Comparison of ENCODE assay signal across 8 cellular contexts in genomic region chr21:42337830-42338729, GRCh38. TPM values are rescaled to one million over a fixed set of nuclear protein-coding genes. Genes with fewer than 3 reads are reported as not detected.
DNase-seq lines count a peak whose midpoint lies in the region; ATAC-seq, FAIRE-seq and TF ChIP-seq lines count a peak whose summit lies in the region.

No MANE protein-coding gene starts in this region.

- peak; percentile 38 to 43; a peak in 4 of 5 replicates for TF ChIP-seq RAD21 in A549 (conservative IDR thresholded peaks at IDR 0.05 in 1 of 2, IDR thresholded peaks at IDR 0.05 in 1 of 2)

- intact Hi-C loops in activated CD4-positive, alpha-beta T cell treated with anti-CD3 and anti-CD28 coated beads, Interleukin-2, amount 10 ng/mL, durations not matched to agents 24 days and 14 days (cut with micrococcal nuclease) = loop anchor here (1.0 kb wide), 1 partner anchor 112 kb away; no protein-coding TSS in a partner anchor
- intact Hi-C loops in lower leg skin (cut with DNase I; ENCODE audit: low total_unique reads) = no loop called here

- CTCF ChIA-PET in A549 (lab: Yijun Ruan, JAX) = interaction anchor here (0.5 to 3.0 kb wide), 21 partner anchors 9 to 1157 kb away, joined by 3 to 14 read pairs (median 4); no protein-coding TSS in a partner anchor

- peak; percentile 5 to 65 for DNase-seq in A549 (ENCODE audit: low read depth in 1 of 2, low spot score in 1 of 2)
- peak; percentile 94 for DNase-seq in GM23338 (ENCODE audit: low spot score)
- peak; percentile 37 for DNase-seq in NCI-H460 (ENCODE audit: extremely low read depth, low read depth)
- DNase-seq in activated CD4-positive, alpha-beta T cell treated with anti-CD3 and anti-CD28 coated beads, Interleukin-2, amount 10 ng/mL, durations not matched to agents 24 days and 14 days = peak; percentile 94
- DNase-seq in coronary artery (ENCODE audit: low spot score) = peak; percentile 53
- DNase-seq in lower leg skin (ENCODE audit: low spot score in 2 of 2) = peak; percentile 57 to 93
- DNase-seq in stimulated activated CD8-positive, alpha-beta memory T cell treated with anti-CD3 and anti-CD28 coated beads, Interleukin-12 subunit alpha, Interleukin-12 subunit beta, amount 100 ng/mL, for 1 hour (ENCODE audit: low read depth) = peak; percentile 81

- H3K9me2 ChIP-seq in GM23338 (ENCODE audit: insufficient read depth) = no peaks in the 10 kb centered on the region

- H2AFZ ChIP-seq in GM23338 = peak overlapping the region; percentile 61

- no peak for TF ChIP-seq POLR2A in A549 (IDR thresholded peaks at IDR 0.05; ENCODE audit: low read length)
- TF ChIP-seq POLR2A in lower leg skin (IDR thresholded peaks at IDR 0.05) = no peak

- no peak for FAIRE-seq in A549 (lab: Jason Lieb, UNC)

- H3K79me2 ChIP-seq in GM23338 (replicated peaks; ENCODE audit: insufficient read depth) = no peaks in the 10 kb centered on the region

- peak; percentile 70 to 88; a peak in 5 of 6 replicates for ATAC-seq in A549
- peak; percentile 89 for ATAC-seq in GM23338
- no peak for ATAC-seq in GM21447 (IDR thresholded peaks at IDR 0.05; ENCODE audit: unreplicated experiment)

- peaks cover 14% of the 10 kb centered on the region for H3K27me3 Mint-ChIP-seq in GM23338 (ENCODE audit: insufficient read depth, low read depth, poor library complexity)
- H3K27me3 Mint-ChIP-seq in activated CD4-positive, alpha-beta T cell treated with anti-CD3 and anti-CD28 coated beads, Interleukin-2, amount 10 ng/mL, durations not matched to agents 24 days and 14 days = peaks cover 15% of the 10 kb centered on the region

- no peak overlapping the region for H3K27ac ChIP-seq in A549
- H3K27ac ChIP-seq in GM23338 (ENCODE audit: low read depth) = no peak overlapping the region; the same call in 1 of the 2 replicates
- no peak overlapping the region for H3K27ac ChIP-seq in coronary artery

- no peaks in the 10 kb centered on the region for H3K4me1 ChIP-seq in A549
- H3K4me1 ChIP-seq in GM23338 (ENCODE audit: insufficient read depth) = peaks cover 14% of the 10 kb centered on the region; the same call in 1 of the 2 replicates

- no peak for TF ChIP-seq EP300 in A549 (IDR thresholded peaks at IDR 0.05)

- H4K20me1 ChIP-seq in GM23338 (replicated peaks; ENCODE audit: insufficient read depth) = no peaks in the 10 kb centered on the region

- H3F3A ChIP-seq in GM23338 (replicated peaks; ENCODE audit: low read depth) = no peaks in the 10 kb centered on the region; the same call in 1 of the 2 replicates

- H3K4me3 Mint-ChIP-seq in GM23338 = 0 out of 3 replicates have a peak overlapping the region, but pooled peaks have one; percentile 24
- H3K4me3 Mint-ChIP-seq in activated CD4-positive, alpha-beta T cell treated with anti-CD3 and anti-CD28 coated beads, Interleukin-2, amount 10 ng/mL, durations not matched to agents 24 days and 14 days = no peak overlapping the region

- peak overlapping the region; percentile 85 for H3K27ac Mint-ChIP-seq in GM23338
- no peak overlapping the region for H3K27ac Mint-ChIP-seq in activated CD4-positive, alpha-beta T cell treated with anti-CD3 and anti-CD28 coated beads, Interleukin-2, amount 10 ng/mL, durations not matched to agents 24 days and 14 days

- TF ChIP-seq CTCF in A549 (IDR thresholded peaks at IDR 0.05) (peak; percentile 43), GM23338 (conservative IDR thresholded peaks at IDR 0.05; ENCODE audit: low read depth in 2 of 2) (peak; percentile 75 to 83), coronary artery (IDR thresholded peaks at IDR 0.05) (no peak), lower leg skin (IDR thresholded peaks at IDR 0.05) (peak in 1 of 3 donors; percentile 15)

- H3K9me3 Mint-ChIP-seq in GM23338 = no peaks in the 10 kb centered on the region
- H3K9me3 Mint-ChIP-seq in activated CD4-positive, alpha-beta T cell treated with anti-CD3 and anti-CD28 coated beads, Interleukin-2, amount 10 ng/mL, durations not matched to agents 24 days and 14 days = no peaks in the 10 kb centered on the region

- peaks cover 32% of the 10 kb centered on the region; the same call in 2 of the 3 replicates for H3K4me1 Mint-ChIP-seq in GM23338
- peaks cover 8% of the 10 kb centered on the region for H3K4me1 Mint-ChIP-seq in activated CD4-positive, alpha-beta T cell treated with anti-CD3 and anti-CD28 coated beads, Interleukin-2, amount 10 ng/mL, durations not matched to agents 24 days and 14 days

- POLR2A ChIA-PET in A549 (lab: Yijun Ruan, JAX) = no interaction called here

- H3K9me3 ChIP-seq in A549 = no peaks in the 10 kb centered on the region

- no peaks in the 10 kb centered on the region for H3K36me3 Mint-ChIP-seq in GM23338 (ENCODE audit: low read depth)
- no peaks in the 10 kb centered on the region for H3K36me3 Mint-ChIP-seq in activated CD4-positive, alpha-beta T cell treated with anti-CD3 and anti-CD28 coated beads, Interleukin-2, amount 10 ng/mL, durations not matched to agents 24 days and 14 days (ENCODE audit: low read depth)

- H3K4me3 ChIP-seq in A549 = no peak overlapping the region
- H3K4me3 ChIP-seq in GM23338 = no peak overlapping the region
- no peak overlapping the region for H3K4me3 ChIP-seq in coronary artery
- H3K4me3 ChIP-seq in lower leg skin (ENCODE audit: low read depth, poor library complexity, severe bottlenecking) = no peak overlapping the region

- 35% methylated on average over 22 of the region's 23 CpGs for WGBS in A549 (ENCODE audit: missing lambda C conversion rate)
- WGBS in lower leg skin, 2 donors = 31 to 40% methylated on average over 21 to 23 of the region's 23 CpGs

- no peaks in the 10 kb centered on the region for H3K27me3 ChIP-seq in GM23338 (ENCODE audit: insufficient read depth)

- H3K4me2 ChIP-seq in A549 = peak overlapping the region; percentile 48; the same call in 2 of the 3 replicates
- H3K4me2 ChIP-seq in GM23338 = 0 out of 2 replicates have a peak overlapping the region, but pooled peaks have one; percentile 17

- H3K36me3 ChIP-seq in GM23338 (ENCODE audit: insufficient read depth) = no peaks in the 10 kb centered on the region

TF ChIP-seq in A549, 52 proteins besides CTCF, POLR2A, EP300 and RAD21 (continues in another document):
- no peak for TF ChIP-seq HEYL (CRISPR knock-in tag; IDR thresholded peaks at IDR 0.05)

RNA-seq across cellular contexts. Expression of gene TFF2, which starts 12.7 kb away (rescaled TPM):
- polyA plus RNA-seq in A549 (2011; rRNA removed) (not detected in 2 replicates), A549 (2017; fragmentation: RNase III; extraction: RNeasy Plus Mini Kit Qiagen cat#74134 plus additional on column Dnase treatment) (not detected in 3 replicates), GM23338 (2016; fragmentation: Nextera tagmentation; extraction: Ambion mirVana) (not detected in 2 replicates)
- polyA plus RNA-seq in A549 (2012; cell fraction: cytosol; rRNA removed) = not detected in 2 replicates
- not detected in 2 replicates for polyA plus RNA-seq in A549 (2012; cell fraction: nucleus; rRNA removed)
- polyA minus RNA-seq in A549 (2011; rRNA and poly(A)+ RNA removed) = not detected in 2 replicates
- total RNA-seq in GM23338 (2014; rRNA removed; shearing (Covaris generic)) = not detected in 2 replicates
- not detected in 2 replicates for total RNA-seq in NCI-H460 (2014; rRNA removed; shearing (Covaris generic))
- polyA plus RNA-seq in NCI-H460 (2014; cell fraction: nucleus; rRNA removed) = not detected in 2 replicates
- not detected in 2 replicates for total RNA-seq in activated CD4-positive, alpha-beta T cell treated with anti-CD3 and anti-CD28 coated beads, Interleukin-2, amount 10 ng/mL, durations not matched to agents 24 days and 14 days
- not detected for total RNA-seq in lower leg skin

RNA-seq across cellular contexts. Expression of gene TFF3, which starts 22.9 kb away (rescaled TPM):
- 0.33 and 0.43 TPM in 2 replicates for polyA plus RNA-seq in A549 (2011; rRNA removed)
- 0.04 TPM in 1 of 2 replicates, not detected in the other for polyA plus RNA-seq in A549 (2012; cell fraction: cytosol; rRNA removed)
- not detected in 2 replicates for polyA plus RNA-seq in A549 (2012; cell fraction: nucleus; rRNA removed)
- not detected in 3 replicates for polyA plus RNA-seq in A549 (2017; fragmentation: RNase III; extraction: RNeasy Plus Mini Kit Qiagen cat#74134 plus additional on column Dnase treatment)
- 0.21 TPM in 1 of 2 replicates, not detected in the other for polyA minus RNA-seq in A549 (2011; rRNA and poly(A)+ RNA removed)
- 1.2 TPM in 1 of 2 replicates, not detected in the other for total RNA-seq in GM23338 (2014; rRNA removed; shearing (Covaris generic))
- polyA plus RNA-seq in GM23338 (2016; fragmentation: Nextera tagmentation; extraction: Ambion mirVana) = 3.1 and 3.3 TPM in 2 replicates
- total RNA-seq in NCI-H460 (2014; rRNA removed; shearing (Covaris generic)) = not detected in 2 replicates
- not detected in 2 replicates for polyA plus RNA-seq in NCI-H460 (2014; cell fraction: nucleus; rRNA removed)
- total RNA-seq in activated CD4-positive, alpha-beta T cell treated with anti-CD3 and anti-CD28 coated beads, Interleukin-2, amount 10 ng/mL, durations not matched to agents 24 days and 14 days = not detected in 2 replicates
- 10 to 100 TPM in 1 of 4 donors, 1 to 10 TPM in 3; 3.6 to 16.8 (median 8.7) TPM for total RNA-seq in lower leg skin

RNA-seq across cellular contexts. Expression of gene TFF1, which starts 28.3 kb away (rescaled TPM):
- polyA plus RNA-seq in A549 (2011; rRNA removed) (5.8 and 12.8 TPM in 2 replicates), A549 (2017; fragmentation: RNase III; extraction: RNeasy Plus Mini Kit Qiagen cat#74134 plus additional on column Dnase treatment) (0.64 to 1.4 TPM (median 1.0 TPM) in 3 replicates), GM23338 (2016; fragmentation: Nextera tagmentation; extraction: Ambion mirVana) (not detected in 2 replicates)
- polyA plus RNA-seq in A549 (2012; cell fraction: cytosol; rRNA removed) = 12.0 and 12.3 TPM in 2 replicates
- 8.1 and 10.9 TPM in 2 replicates for polyA plus RNA-seq in A549 (2012; cell fraction: nucleus; rRNA removed)
- 2.5 and 8.2 TPM in 2 replicates for polyA minus RNA-seq in A549 (2011; rRNA and poly(A)+ RNA removed)
- total RNA-seq in GM23338 (2014; rRNA removed; shearing (Covaris generic)) = not detected in 2 replicates
- not detected in 2 replicates for total RNA-seq in NCI-H460 (2014; rRNA removed; shearing (Covaris generic))
- polyA plus RNA-seq in NCI-H460 (2014; cell fraction: nucleus; rRNA removed) = not detected in 2 replicates
- not detected in 2 replicates for total RNA-seq in activated CD4-positive, alpha-beta T cell treated with anti-CD3 and anti-CD28 coated beads, Interleukin-2, amount 10 ng/mL, durations not matched to agents 24 days and 14 days
- total RNA-seq in lower leg skin = not detected

RNA-seq across cellular contexts. Expression of gene TMPRSS3, which starts 57.8 kb away (rescaled TPM):
- 0.12 and 0.21 TPM in 2 replicates for polyA plus RNA-seq in A549 (2011; rRNA removed)
- 0.01 and 0.06 TPM in 2 replicates for polyA plus RNA-seq in A549 (2012; cell fraction: cytosol; rRNA removed)
- polyA plus RNA-seq in A549 (2012; cell fraction: nucleus; rRNA removed) = 0.06 and 0.07 TPM in 2 replicates
- polyA plus RNA-seq in A549 (2017; fragmentation: RNase III; extraction: RNeasy Plus Mini Kit Qiagen cat#74134 plus additional on column Dnase treatment) = 0.10 to 0.17 TPM in 2 of 3 replicates, not detected in the other
- polyA minus RNA-seq in A549 (2011; rRNA and poly(A)+ RNA removed) = 0.10 and 0.41 TPM in 2 replicates
- total RNA-seq in GM23338 (2014; rRNA removed; shearing (Covaris generic)) = 0.17 TPM in 1 of 2 replicates, not detected in the other
- polyA plus RNA-seq in GM23338 (2016; fragmentation: Nextera tagmentation; extraction: Ambion mirVana) = not detected in 2 replicates
- 0.05 and 0.17 TPM in 2 replicates for total RNA-seq in NCI-H460 (2014; rRNA removed; shearing (Covaris generic))
- polyA plus RNA-seq in NCI-H460 (2014; cell fraction: nucleus; rRNA removed) = not detected in 2 replicates
- 56.9 and 58.7 TPM in 2 replicates for total RNA-seq in activated CD4-positive, alpha-beta T cell treated with anti-CD3 and anti-CD28 coated beads, Interleukin-2, amount 10 ng/mL, durations not matched to agents 24 days and 14 days
- under 1 TPM; 0.19 to 0.78 (median 0.36) TPM for total RNA-seq in lower leg skin

Comparison
In these comparisons a context has a peak if more than half of its experiments do, and no peak if none do; other contexts are left out.
1. DNase-seq: peak in every context shown above with its lines; median percentile 94 in GM23338; 94 in activated CD4-positive, alpha-beta T cell treated with anti-CD3 and anti-CD28 coated beads, Interleukin-2, amount 10 ng/mL, durations not matched to agents 24 days and 14 days; 81 in stimulated activated CD8-positive, alpha-beta memory T cell treated with anti-CD3 and anti-CD28 coated beads, Interleukin-12 subunit alpha, Interleukin-12 subunit beta, amount 100 ng/mL, for 1 hour; 75 in lower leg skin; 53 in coronary artery; 37 in NCI-H460; 35 in A549.